In the genomic region with DNA sequence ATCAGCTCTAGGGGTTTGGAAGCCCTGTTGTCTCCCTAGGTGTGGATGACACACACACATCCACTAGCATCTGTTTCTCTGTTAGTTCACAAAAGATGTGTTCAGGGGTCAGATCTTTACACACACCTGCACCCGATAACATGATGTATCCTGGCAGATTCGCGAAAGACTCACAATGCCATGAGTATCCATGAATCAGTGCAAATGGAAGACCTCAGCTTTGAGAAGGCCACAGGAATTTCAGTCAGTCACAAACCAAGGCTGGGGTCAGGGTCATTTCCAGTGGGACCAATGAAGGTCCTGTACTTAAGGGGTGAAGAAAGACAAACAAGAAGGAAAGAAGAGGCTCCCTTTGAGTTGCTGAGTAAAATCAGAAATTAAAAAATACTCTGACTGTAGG, we compare ENCODE assay signal across 21 cellular contexts.
DNase-seq lines count a peak whose midpoint lies in the region; ATAC-seq, FAIRE-seq and TF ChIP-seq lines count a peak whose summit lies in the region.
"Had no signal": no experiment of that assay in that cellular context is flagged by ENCODE, and none has a peak within 500 bp of the region (broad histone marks: within the 10 kb centered on the region; RNA-seq: fewer than 3 reads in every experiment).

No MANE protein-coding gene starts in this region.

- H2BK12ac ChIP-seq in H1 (ENCODE audit: low read depth, low read length) = no peak overlapping the region; the same call in 1 of the 2 replicates

- H3K56ac ChIP-seq in H1 (replicated peaks; ENCODE audit: insufficient read length, low read depth, low read length) = no peak overlapping the region

- H2AK5ac ChIP-seq in H1 (ENCODE audit: low read depth, low read length) = no peak overlapping the region

- H4K8ac ChIP-seq in H1 (ENCODE audit: extremely low read depth, insufficient read depth, low read length) = no peak overlapping the region

- H3K9me2 ChIP-seq in GM23338 (ENCODE audit: insufficient read depth) = 0 out of 2 replicates have a peak, but pooled peaks cover 5% of the 10 kb centered on the region

- FAIRE-seq in H1 (lab: Jason Lieb, UNC) = no peak
- no peak for FAIRE-seq in H54 (lab: Jason Lieb, UNC)
- FAIRE-seq: GM12878 had no signal

- TF ChIP-seq EP300 in H1 (IDR thresholded peaks at IDR 0.05; ENCODE audit: borderline replicate concordance in 1 of 2, low read depth in 2 of 2, low read length in 2 of 2) = no peak

- no peaks in the 10 kb centered on the region for H3K9me3 ChIP-seq in H1 (ENCODE audit: insufficient read depth in 2 of 2, low read depth in 1 of 2, low read length in 1 of 2)
- H3K9me3 ChIP-seq: HAP-1 had no signal

- H3K18ac ChIP-seq in H1 (ENCODE audit: extremely low read depth, low read length) = no peak overlapping the region

- no peaks in the 10 kb centered on the region for H4K20me1 ChIP-seq in GM23338 (replicated peaks; ENCODE audit: insufficient read depth)
- no peaks in the 10 kb centered on the region for H4K20me1 ChIP-seq in H1 (replicated peaks in 1 of 2; ENCODE audit: control insufficient read depth in 1 of 2, insufficient read depth in 2 of 2, low read length in 2 of 2)

- H3F3A ChIP-seq in GM23338 (replicated peaks; ENCODE audit: low read depth) = no peaks in the 10 kb centered on the region

- H3K4ac ChIP-seq in H1 (replicated peaks; ENCODE audit: insufficient read length, low read depth, low read length) = no peak overlapping the region

- no peak overlapping the region for H4K5ac ChIP-seq in H1 (ENCODE audit: insufficient read length, low read depth, low read length)

- DNase-seq in GM23338 (ENCODE audit: low spot score) (no peak), H1 (ENCODE audit: low read depth in 1 of 2, low spot score in 2 of 2) (no peak), retina (peak; percentile 44), KBM-7 (no peak), H54 (ENCODE audit: insufficient read length, low spot score) (no peak), amniotic stem cell (lab: John Stamatoyannopoulos, UW) (no peak)
- DNase-seq: ACHN; BE2C; C1 segment of cervical spinal cord; CD4-positive, CD25-positive, alpha-beta regulatory T cell; CD8-positive, alpha-beta memory T cell; COR-L47; DMS 273 treated with DMSO at 0.1 percent for 48 hours; DMS53; DND-41; EL; GOT3 had no signal

- H3K27ac ChIP-seq in GM23338 (ENCODE audit: low read depth) (no peak overlapping the region), H1 (ENCODE audit: low read depth, low read length) (no peak overlapping the region)
- H3K27ac ChIP-seq: HL-60 had no signal

- H2BK120ac ChIP-seq in H1 (replicated peaks; ENCODE audit: low read depth, low read length) = no peak overlapping the region

- peaks cover 4% of the 10 kb centered on the region for H3K27me3 Mint-ChIP-seq in GM23338 (ENCODE audit: insufficient read depth, low read depth, poor library complexity)
- H3K27me3 Mint-ChIP-seq: CD4-positive, CD25-positive, alpha-beta regulatory T cell; CD8-positive, alpha-beta memory T cell had no signal

- H3K27ac Mint-ChIP-seq in GM23338 = no peak overlapping the region
- H3K27ac Mint-ChIP-seq: CD4-positive, CD25-positive, alpha-beta regulatory T cell had no signal

- 80% methylated on average over 3 of the region's 3 CpGs; no CpG with 5 or more reads in 1 of the 2 experiments for WGBS in H1 (ENCODE audit: extremely low coverage in 1 of 2, insufficient coverage in 1 of 2, insufficient read length in 1 of 2, insufficient replicate concordance in 2 of 2, low coverage in 1 of 2, low lambda C conversion rate in 2 of 2, missing lambda C conversion rate in 1 of 2), 2 experiments

- in situ Hi-C loops in KBM-7 (cut with MboI; ENCODE audit: low pct_unique_long_range_greater_than_20kb, low sequenced_read_pairs) = no loop called here

- POLR2A ChIA-PET in H1 (lab: Charles Lee; ENCODE audit: partially characterized antibody) = no interaction called here

- H3K27me3 ChIP-seq in GM23338 (ENCODE audit: insufficient read depth) (no peaks in the 10 kb centered on the region), H1 (replicated peaks in 1 of 4; ENCODE audit: control insufficient read depth in 3 of 4, extremely low read depth in 1 of 4, insufficient read depth in 3 of 4, low read length in 3 of 4) (0 out of 7 replicates have a peak, but pooled peaks cover 0 to 2% (median 0%) of the 10 kb centered on the region in 4 experiments)
- H3K27me3 ChIP-seq: BE2C had no signal

- no peak overlapping the region for H3K4me2 ChIP-seq in GM23338
- H3K4me2 ChIP-seq in H1 (ENCODE audit: insufficient read depth in 1 of 2, low read depth in 2 of 2, low read length in 2 of 2) = no peak overlapping the region

- no peaks in the 10 kb centered on the region for H3K9me3 Mint-ChIP-seq in GM23338

- no peaks in the 10 kb centered on the region for H3K23me2 ChIP-seq in H1 (ENCODE audit: low read depth, low read length)

- no peak overlapping the region for H3K4me3 ChIP-seq in GM23338
- no peak overlapping the region for H3K4me3 ChIP-seq in H1 (ENCODE audit: extremely low read depth in 1 of 4, insufficient read depth in 2 of 4, low read depth in 3 of 4, low read length in 4 of 4)
- H3K4me3 ChIP-seq: GM12878, HAP-1 had no signal

- CTCF ChIA-PET in H1 (lab: Charles Lee; ENCODE audit: partially characterized antibody) = interaction anchor here (1.0 to 20.3 kb wide), 5 partner anchors 9 to 100 kb away, joined by 3 to 289 read pairs (median 5); no protein-coding TSS in a partner anchor

- H3K79me2 ChIP-seq in GM23338 (replicated peaks; ENCODE audit: insufficient read depth) = no peaks in the 10 kb centered on the region
- no peaks in the 10 kb centered on the region for H3K79me2 ChIP-seq in H1 (ENCODE audit: control insufficient read depth in 1 of 2, insufficient read depth in 2 of 2, low read length in 2 of 2)

- no peak overlapping the region for H3K4me3 Mint-ChIP-seq in GM23338
- H3K4me3 Mint-ChIP-seq: CD4-positive, CD25-positive, alpha-beta regulatory T cell; CD8-positive, alpha-beta memory T cell had no signal

- H3K79me1 ChIP-seq in H1 (ENCODE audit: low read depth, low read length) = no peaks in the 10 kb centered on the region

- ATAC-seq in GM23338 (no peak), HG02973 (IDR thresholded peaks at IDR 0.05; ENCODE audit: unreplicated experiment) (no peak)
- ATAC-seq: GM12878 had no signal

- no peak overlapping the region for H3K14ac ChIP-seq in H1 (ENCODE audit: insufficient read length)

- H3K36me3 Mint-ChIP-seq in GM23338 (ENCODE audit: low read depth) = no peaks in the 10 kb centered on the region
- H3K36me3 Mint-ChIP-seq: CD4-positive, CD25-positive, alpha-beta regulatory T cell; CD8-positive, alpha-beta memory T cell had no signal

- no peaks in the 10 kb centered on the region for H3K36me3 ChIP-seq in GM23338 (ENCODE audit: insufficient read depth)
- no peaks in the 10 kb centered on the region for H3K36me3 ChIP-seq in H1 (ENCODE audit: control insufficient read depth in 2 of 4, insufficient read depth in 4 of 4, low read length in 3 of 4)
- H3K36me3 ChIP-seq: BE2C, HAP-1 had no signal

- H3K4me1 Mint-ChIP-seq in GM23338 = peaks cover 16% of the 10 kb centered on the region
- H3K4me1 Mint-ChIP-seq: CD8-positive, alpha-beta memory T cell had no signal

- H3K9ac ChIP-seq in H1 (replicated peaks in 1 of 4; ENCODE audit: extremely low read depth in 1 of 4, low read depth in 3 of 4, low read length in 3 of 4) = no peak overlapping the region

- H2AFZ ChIP-seq in GM23338 (peak overlapping the region; percentile 90), H1 (ENCODE audit: low read length) (0 out of 2 replicates have a peak overlapping the region, but pooled peaks have one; percentile 24)

- H2BK20ac ChIP-seq in H1 (ENCODE audit: low read length) = no peak overlapping the region

- no peak overlapping the region for H2BK5ac ChIP-seq in H1 (ENCODE audit: low read depth, low read length)

- H3K4me1 ChIP-seq in GM23338 (ENCODE audit: insufficient read depth) = peaks cover 13% of the 10 kb centered on the region
- peaks cover 0 to 10% (median 5%) of the 10 kb centered on the region in 4 experiments; a peak in 5 of 7 replicates for H3K4me1 ChIP-seq in H1 (replicated peaks in 1 of 4; ENCODE audit: control insufficient read depth in 3 of 4, insufficient read depth in 4 of 4, low read length in 3 of 4)
- H3K4me1 ChIP-seq: BE2C, HAP-1 had no signal

- TF ChIP-seq POLR2A in H1 (IDR thresholded peaks at IDR 0.05; ENCODE audit: control extremely low read depth in 1 of 2, low read depth in 2 of 2, low read length in 2 of 2) (no peak), H54 (IDR thresholded peaks at IDR 0.05; ENCODE audit: low read depth, low read length) (no peak)

- no peak overlapping the region for H2BK15ac ChIP-seq in H1 (ENCODE audit: low read length)

- TF ChIP-seq RAD21 in H1 (IDR thresholded peaks at IDR 0.05 in 1 of 2, conservative IDR thresholded peaks at IDR 0.05 in 1 of 2; ENCODE audit: low read depth in 2 of 2, low read length in 2 of 2) = no peak

- no peak overlapping the region for H3K23ac ChIP-seq in H1 (ENCODE audit: insufficient read length)

- TF ChIP-seq CTCF in GM23338 (conservative IDR thresholded peaks at IDR 0.05; ENCODE audit: low read depth in 2 of 2) (no peak), H1 (IDR thresholded peaks at IDR 0.05; ENCODE audit: control extremely low read depth in 1 of 3, insufficient read depth in 1 of 3, low read depth in 1 of 3, low read length in 3 of 3) (no peak)

- no peak overlapping the region for H4K91ac ChIP-seq in H1 (replicated peaks; ENCODE audit: insufficient read length, low read length)

TF ChIP-seq in H1, 55 proteins besides CTCF, POLR2A, EP300 and RAD21:
- TF ChIP-seq CREB1 (IDR thresholded peaks at IDR 0.05) (no peak), CTBP2 (IDR thresholded peaks at IDR 0.05; ENCODE audit: borderline replicate concordance, insufficient read depth, insufficient read length, low read length) (no peak)
